Comparison of ENCODE assay signal across 1 cellular context in genomic region chr5:140986117-140986521, GRCh38.
TF ChIP-seq lines count a peak whose summit lies in the region.

No MANE protein-coding gene starts in this region.

TF ChIP-seq in H1, 55 proteins besides CTCF, POLR2A, EP300 and RAD21:
- TF ChIP-seq MAX (IDR thresholded peaks at IDR 0.05) (no peak), KDM5A (IDR thresholded peaks at IDR 0.05; ENCODE audit: low read length) (no peak), KDM4A (IDR thresholded peaks at IDR 0.05; ENCODE audit: low read depth, low read length, severe bottlenecking) (no peak), JUND (IDR thresholded peaks at IDR 0.05; ENCODE audit: low read length) (no peak), TCF12 (IDR thresholded peaks at IDR 0.05; ENCODE audit: low read depth, low read length) (no peak), BCL11A (IDR thresholded peaks at IDR 0.05; ENCODE audit: low read depth in 2 of 2, low read length in 2 of 2) (no peak), RBBP5 (IDR thresholded peaks at IDR 0.05; ENCODE audit: borderline replicate concordance, low read depth, low read length) (peak; percentile 15; the same call in 1 of the 2 replicates), HDAC2 (IDR thresholded peaks at IDR 0.05; ENCODE audit: borderline replicate concordance in 1 of 2, low read depth in 2 of 2, low read length in 2 of 2) (no peak), SAP30 (IDR thresholded peaks at IDR 0.05; ENCODE audit: insufficient read depth, insufficient replicate concordance, low read length) (no peak), YY1 (IDR thresholded peaks at IDR 0.05; ENCODE audit: low read depth, low read length) (no peak), SP2 (IDR thresholded peaks at IDR 0.05; ENCODE audit: low read length) (no peak), POU5F1 (IDR thresholded peaks at IDR 0.05; ENCODE audit: low read depth, low read length) (no peak), PHF8 (conservative IDR thresholded peaks at IDR 0.05; ENCODE audit: low read depth, low read length) (no peak), NANOG (IDR thresholded peaks at IDR 0.05; ENCODE audit: insufficient read depth, low read depth, low read length, poor library complexity, severe bottlenecking) (no peak), CHD7 (IDR thresholded peaks at IDR 0.05; ENCODE audit: insufficient replicate concordance, low read length) (peak; percentile 72), CBX8 (IDR thresholded peaks at IDR 0.05; ENCODE audit: borderline replicate concordance, low read depth, low read length) (no peak), ATF2 (IDR thresholded peaks at IDR 0.05; ENCODE audit: low read length) (no peak), SP4 (IDR thresholded peaks at IDR 0.05; ENCODE audit: low read length) (no peak), EGR1 (IDR thresholded peaks at IDR 0.05; ENCODE audit: borderline replicate concordance, low read depth, low read length) (no peak), TEAD4 (IDR thresholded peaks at IDR 0.05; ENCODE audit: low read depth, low read length) (peak; percentile 92), KDM1A (IDR thresholded peaks at IDR 0.05; ENCODE audit: borderline replicate concordance, low read length) (no peak), ASH2L (IDR thresholded peaks at IDR 0.05; ENCODE audit: low read length) (peak; percentile 67), USF2 (IDR thresholded peaks at IDR 0.05; ENCODE audit: low read length) (no peak), CBX5 (IDR thresholded peaks at IDR 0.05; ENCODE audit: low read depth, low read length) (no peak), TBP (IDR thresholded peaks at IDR 0.05; ENCODE audit: low read depth, low read length) (no peak; the same call in 1 of the 2 replicates), RNF2 (IDR thresholded peaks at IDR 0.05; ENCODE audit: borderline replicate concordance, low read depth, low read length, missing control alignments, poor library complexity, severe bottlenecking) (no peak), POLR2AphosphoS5 (IDR thresholded peaks at IDR 0.05; ENCODE audit: low read depth, low read length) (no peak), E2F6 (IDR thresholded peaks at IDR 0.05) (no peak), MAFK (IDR thresholded peaks at IDR 0.05; ENCODE audit: low read depth, low read length) (no peak), SIX5 (IDR thresholded peaks at IDR 0.05; ENCODE audit: low read depth, low read length) (no peak), SIN3A (conservative IDR thresholded peaks at IDR 0.05 in 1 of 2, IDR thresholded peaks at IDR 0.05 in 1 of 2; ENCODE audit: low read depth in 1 of 2, low read length in 2 of 2) (0 out of 4 replicates have a peak, but pooled peaks of 1 of the 2 experiments have one; percentile 46), TAF7 (optimal IDR thresholded peaks at IDR 0.05; ENCODE audit: borderline replicate concordance, low read depth, low read length) (no peak), CREB1 (IDR thresholded peaks at IDR 0.05) (no peak), CTBP2 (IDR thresholded peaks at IDR 0.05; ENCODE audit: borderline replicate concordance, insufficient read depth, insufficient read length, low read length) (no peak), SP1 (IDR thresholded peaks at IDR 0.05; ENCODE audit: low read depth, low read length) (peak; percentile 88), TAF1 (IDR thresholded peaks at IDR 0.05; ENCODE audit: low read depth, low read length) (0 out of 2 replicates have a peak, but pooled peaks have one; percentile 39), GTF2F1 (IDR thresholded peaks at IDR 0.05; ENCODE audit: borderline replicate concordance, low read depth, low read length) (no peak), BACH1 (IDR thresholded peaks at IDR 0.05; ENCODE audit: low read length) (no peak), ZNF274 (IDR thresholded peaks at IDR 0.05; ENCODE audit: borderline replicate concordance, extremely low read depth, low read length) (no peak)
